18 cellular contexts compared by ENCODE assay signal in genomic region chr17:63911041-63911635, GRCh38. TPM values are rescaled to one million over a fixed set of nuclear protein-coding genes. Genes with fewer than 3 reads are reported as not detected.
A peak's percentile ranks its signal among the peaks of the same experiment; 100 is the strongest.
DNase-seq lines count a peak whose midpoint lies in the region; ATAC-seq, FAIRE-seq and TF ChIP-seq lines count a peak whose summit lies in the region.
"Had no signal": no experiment of that assay in that cellular context is flagged by ENCODE, and none has a peak within 500 bp of the region (broad histone marks: within the 10 kb centered on the region; RNA-seq: fewer than 3 reads in every experiment).

TSS of gene CSHL1 (minus strand) at chr17:63911258. CDS start at chr17:63911196, 62 bp downstream.

- no peak within 1 kb of the TSS for H3K9ac ChIP-seq in endothelial cell of umbilical vein (replicated peaks; ENCODE audit: extremely low read depth, insufficient read depth, low read length)

- no peak within 1 kb of the TSS for H3K4me2 ChIP-seq in endothelial cell of umbilical vein (ENCODE audit: insufficient read depth, low read length)

- CTCF ChIA-PET in HEK293 (lab: Yijun Ruan, JAX) = interaction anchor here (0.6 to 3.7 kb wide), 25 partner anchors 8 to 380 kb away, joined by 3 to 29 read pairs (median 3); no protein-coding TSS in a partner anchor
- CTCF ChIA-PET in endothelial cell of umbilical vein (lab: Charles Lee) = interaction anchor here (1.0 to 4.7 kb wide), 17 partner anchors 7 to 371 kb away, joined by 3 to 33 read pairs (median 4); partner anchors contain the start of gene ERN1
- CTCF ChIA-PET in GM10248 (lab: Yijun Ruan, JAX) = interaction anchor here (0.8 to 12.9 kb wide), 23 partner anchors 9 to 222 kb away, joined by 3 to 207 read pairs (median 6); partner anchors contain the start of genes CD79B and ICAM2

- H3K27me3 Mint-ChIP-seq in natural killer cell treated with Interleukin-12 subunit alpha and Interleukin-12 subunit beta and Interleukin-15 and Interleukin-18, amount 100 ng/mL, for 72 hours = peaks cover 0 to 4% of the 10 kb centered on the region in 2 donors
- peaks cover 14% of the 10 kb centered on the region for H3K27me3 Mint-ChIP-seq in activated T-helper 1 cell treated with anti-CD3 and anti-CD28 coated beads, Interleukin-12 subunit alpha, Interleukin-12 subunit beta, Interleukin-2, Interleukin-4 antibody, amounts not matched to agents 30 ng/mL and 10 ng/mL and 1 ng/mL, durations not matched to agents 14 hours and 24 hours and 36 hours (ENCODE audit: insufficient read depth)

- H3K9me3 ChIP-seq in HEK293 (ENCODE audit: control insufficient read depth, insufficient read depth, low read depth, low read length) (no peaks in the 10 kb centered on the region), endothelial cell of umbilical vein (replicated peaks; ENCODE audit: control insufficient read depth, insufficient read depth, low read length) (no peaks in the 10 kb centered on the region), upper lobe of right lung (no peaks in the 10 kb centered on the region)

- H3K27ac Mint-ChIP-seq in natural killer cell treated with Interleukin-12 subunit alpha and Interleukin-12 subunit beta and Interleukin-15 and Interleukin-18, amount 100 ng/mL, for 72 hours = no peak within 1 kb of the TSS
- no peak within 1 kb of the TSS for H3K27ac Mint-ChIP-seq in activated T-helper 1 cell treated with anti-CD3 and anti-CD28 coated beads, Interleukin-12 subunit alpha, Interleukin-12 subunit beta, Interleukin-2, Interleukin-4 antibody, amounts not matched to agents 30 ng/mL and 10 ng/mL and 1 ng/mL, durations not matched to agents 14 hours and 24 hours and 36 hours

- no peak within 1 kb of the TSS for H3K4me3 Mint-ChIP-seq in natural killer cell treated with Interleukin-12 subunit alpha and Interleukin-12 subunit beta and Interleukin-15 and Interleukin-18, amount 100 ng/mL, for 72 hours
- H3K4me3 Mint-ChIP-seq in activated T-helper 1 cell treated with anti-CD3 and anti-CD28 coated beads, Interleukin-12 subunit alpha, Interleukin-12 subunit beta, Interleukin-2, Interleukin-4 antibody, amounts not matched to agents 30 ng/mL and 10 ng/mL and 1 ng/mL, durations not matched to agents 14 hours and 24 hours and 36 hours = no peak within 1 kb of the TSS

- peak; percentile 18 for DNase-seq in activated CD4-positive, CD25-positive, alpha-beta regulatory T cell treated with anti-CD3 and anti-CD28 coated beads, Interleukin-2, amount 50 U/mL, for 72 hours
- DNase-seq in activated CD4-positive, CD25-positive, alpha-beta regulatory T cell (lab: John Stamatoyannopoulos, UW) = no peak
- no peak for DNase-seq in endothelial cell of umbilical vein (ENCODE audit: low read depth, low spot score)
- DNase-seq in upper lobe of right lung = peak; percentile 57
- no peak for DNase-seq in natural killer cell treated with Interleukin-12 subunit alpha and Interleukin-12 subunit beta and Interleukin-15 and Interleukin-18, amount 100 ng/mL, for 72 hours (ENCODE audit: low spot score)
- no peak for DNase-seq in activated T-helper 1 cell treated with anti-CD3 and anti-CD28 coated beads, Interleukin-12 subunit alpha, Interleukin-12 subunit beta, Interleukin-2, Interleukin-4 antibody, amounts not matched to agents 30 ng/mL and 10 ng/mL and 1 ng/mL, durations not matched to agents 14 hours and 24 hours and 36 hours (ENCODE audit: low spot score)
- DNase-seq in GM10248 (ENCODE audit: extremely low spot score) = no peak
- DNase-seq: AML-193, COR-L47, DMS 273 treated with DMSO at 0.1 percent for 48 hours, NCI-H2081 treated with DMSO at 0.1 percent for 48 hours, SIG-M5 had no signal

- intact Hi-C loops in endothelial cell of umbilical vein (cut with micrococcal nuclease) = loop anchor here (2.0 kb wide), 2 partner anchors 220 to 368 kb away; partner anchors contain the start of gene ERN1
- intact Hi-C loops in upper lobe of right lung (cut with DNase I) = loop anchor here (10.0 kb wide), 2 partner anchors 114 to 224 kb away; partner anchors contain the start of genes ERN1 and ICAM2
- intact Hi-C loops in activated T-helper 1 cell treated with anti-CD3 and anti-CD28 coated beads, Interleukin-12 subunit alpha, Interleukin-12 subunit beta, Interleukin-2, Interleukin-4 antibody, amounts not matched to agents 30 ng/mL and 10 ng/mL and 1 ng/mL, durations not matched to agents 14 hours and 24 hours and 36 hours (cut with micrococcal nuclease) = no loop called here

- peaks cover 6 to 8% of the 10 kb centered on the region in 2 experiments for H3K27me3 ChIP-seq in endothelial cell of umbilical vein (ENCODE audit: control insufficient read depth in 2 of 2, insufficient read depth in 2 of 2, low read length in 2 of 2)
- no peaks in the 10 kb centered on the region for H3K27me3 ChIP-seq in upper lobe of right lung

- no peaks in the 10 kb centered on the region for H3K79me2 ChIP-seq in endothelial cell of umbilical vein (ENCODE audit: control insufficient read depth, insufficient read depth, low read length)

- H3K4me3 ChIP-seq in HEK293 (ENCODE audit: low read depth, low read length) (no peak within 1 kb of the TSS), endothelial cell of umbilical vein (replicated peaks in 1 of 3; ENCODE audit: insufficient read depth in 1 of 3, low read depth in 1 of 3, low read length in 3 of 3) (no peak within 1 kb of the TSS), upper lobe of right lung (no peak within 1 kb of the TSS)
- H3K4me3 ChIP-seq: K562 had no signal

- peaks cover 2 to 4% of the 10 kb centered on the region in 2 donors for H3K4me1 Mint-ChIP-seq in natural killer cell treated with Interleukin-12 subunit alpha and Interleukin-12 subunit beta and Interleukin-15 and Interleukin-18, amount 100 ng/mL, for 72 hours (ENCODE audit: low read depth in 2 of 2)
- H3K4me1 Mint-ChIP-seq in activated T-helper 1 cell treated with anti-CD3 and anti-CD28 coated beads, Interleukin-12 subunit alpha, Interleukin-12 subunit beta, Interleukin-2, Interleukin-4 antibody, amounts not matched to agents 30 ng/mL and 10 ng/mL and 1 ng/mL, durations not matched to agents 14 hours and 24 hours and 36 hours (ENCODE audit: low read depth) = no peaks in the 10 kb centered on the region

- no peak within 1 kb of the TSS for H2AFZ ChIP-seq in endothelial cell of umbilical vein (ENCODE audit: low read depth, low read length)

- H3K9me3 Mint-ChIP-seq in natural killer cell treated with Interleukin-12 subunit alpha and Interleukin-12 subunit beta and Interleukin-15 and Interleukin-18, amount 100 ng/mL, for 72 hours = no peaks in the 10 kb centered on the region
- no peaks in the 10 kb centered on the region for H3K9me3 Mint-ChIP-seq in activated T-helper 1 cell treated with anti-CD3 and anti-CD28 coated beads, Interleukin-12 subunit alpha, Interleukin-12 subunit beta, Interleukin-2, Interleukin-4 antibody, amounts not matched to agents 30 ng/mL and 10 ng/mL and 1 ng/mL, durations not matched to agents 14 hours and 24 hours and 36 hours

- peak; percentile 52 for FAIRE-seq in endothelial cell of umbilical vein (lab: Jason Lieb, UNC)

- no peak for ATAC-seq in upper lobe of right lung
- no peak for ATAC-seq in natural killer cell treated with Interleukin-12 subunit alpha and Interleukin-12 subunit beta and Interleukin-15 and Interleukin-18, amount 100 ng/mL, for 72 hours

- BruUV-seq in endothelial cell of umbilical vein (replicated peaks; lab: Mats Ljungman, UMichigan) = no TSS peak

- no peak for TF ChIP-seq POLR2A in endothelial cell of umbilical vein (IDR thresholded peaks at IDR 0.05; ENCODE audit: low read depth, low read length)

- H3K4me1 ChIP-seq in HEK293 (ENCODE audit: control insufficient read depth, insufficient read depth, low read length) (no peaks in the 10 kb centered on the region), endothelial cell of umbilical vein (ENCODE audit: control insufficient read depth, extremely low read depth, insufficient read depth, low read length) (no peaks in the 10 kb centered on the region), upper lobe of right lung (no peaks in the 10 kb centered on the region)

- TF ChIP-seq CTCF in HEK293 (tag by site-specific recombination; IDR thresholded peaks at IDR 0.05) (no peak), endothelial cell of umbilical vein (IDR thresholded peaks at IDR 0.05; ENCODE audit: extremely low read depth in 1 of 2, insufficient read depth in 1 of 2, low read depth in 1 of 2, low read length in 2 of 2) (no peak), upper lobe of right lung (IDR thresholded peaks at IDR 0.05) (no peak), GM10248 (IDR thresholded peaks at IDR 0.05; ENCODE audit: control extremely low read depth, extremely low read depth, low read depth, missing control alignments) (no peak)

- H3K36me3 ChIP-seq in HEK293 (ENCODE audit: control insufficient read depth in 2 of 2, insufficient read depth in 1 of 2, low read length in 2 of 2) = no peaks in the 10 kb centered on the region
- H3K36me3 ChIP-seq in endothelial cell of umbilical vein (ENCODE audit: control insufficient read depth in 2 of 2, extremely low read depth in 1 of 2, insufficient read depth in 2 of 2, low read length in 2 of 2) = no peaks in the 10 kb centered on the region
- no peaks in the 10 kb centered on the region for H3K36me3 ChIP-seq in upper lobe of right lung

- no peaks in the 10 kb centered on the region for H3K36me3 Mint-ChIP-seq in natural killer cell treated with Interleukin-12 subunit alpha and Interleukin-12 subunit beta and Interleukin-15 and Interleukin-18, amount 100 ng/mL, for 72 hours
- H3K36me3 Mint-ChIP-seq in activated T-helper 1 cell treated with anti-CD3 and anti-CD28 coated beads, Interleukin-12 subunit alpha, Interleukin-12 subunit beta, Interleukin-2, Interleukin-4 antibody, amounts not matched to agents 30 ng/mL and 10 ng/mL and 1 ng/mL, durations not matched to agents 14 hours and 24 hours and 36 hours (ENCODE audit: low read depth) = no peaks in the 10 kb centered on the region

- no peak within 1 kb of the TSS for H3K27ac ChIP-seq in HEK293 (ENCODE audit: extremely low read depth, low read depth, low read length)
- H3K27ac ChIP-seq in endothelial cell of umbilical vein (ENCODE audit: insufficient read depth, low read depth, low read length) = no peak within 1 kb of the TSS
- H3K27ac ChIP-seq in upper lobe of right lung = no peak within 1 kb of the TSS
- H3K27ac ChIP-seq: 22Rv1 had no signal

- H4K20me1 ChIP-seq in endothelial cell of umbilical vein (replicated peaks; ENCODE audit: control insufficient read depth, extremely low read depth, insufficient read depth, low read length) = no peaks in the 10 kb centered on the region

- POLR2A ChIA-PET in HEK293 (lab: Yijun Ruan, JAX) (no interaction called here), endothelial cell of umbilical vein (lab: Charles Lee) (no interaction called here), GM10248 (lab: Yijun Ruan, JAX) (interaction anchor here (0.6 kb wide), 1 partner anchor 231 kb away, joined by 3 read pairs; no protein-coding TSS in a partner anchor)

- dilution Hi-C loops in endothelial cell of umbilical vein (cut with MboI; ENCODE audit: extremely low pct_ligation_motif_present, low sequenced_read_pairs) = no loop called here

- no peaks in the 10 kb centered on the region for H3K9me1 ChIP-seq in endothelial cell of umbilical vein (replicated peaks; ENCODE audit: control insufficient read depth, extremely low read depth, insufficient read depth, low read length)

RNA-seq across cellular contexts. Expression of gene CSHL1, which starts in this region (rescaled TPM):
- not detected in 2 replicates for total RNA-seq in endothelial cell of umbilical vein
- polyA plus RNA-seq in endothelial cell of umbilical vein = not detected in 2 replicates
- not detected in 2 replicates for polyA plus RNA-seq in endothelial cell of umbilical vein (2011; cell fraction: cytosol; rRNA removed)
- not detected in 2 replicates for polyA plus RNA-seq in endothelial cell of umbilical vein (2011; cell fraction: nucleus; rRNA removed)
- not detected in 2 replicates for polyA plus RNA-seq in endothelial cell of umbilical vein (2012)
- not detected in 2 replicates for polyA minus RNA-seq in endothelial cell of umbilical vein
- polyA minus RNA-seq in endothelial cell of umbilical vein (2011; cell fraction: cytosol; rRNA and poly(A)+ RNA removed) = not detected
- polyA minus RNA-seq in endothelial cell of umbilical vein (2011; cell fraction: nucleus; rRNA and poly(A)+ RNA removed) = not detected in 2 replicates
- total RNA-seq in upper lobe of right lung = not detected
- not detected for total RNA-seq in natural killer cell treated with Interleukin-12 subunit alpha and Interleukin-12 subunit beta and Interleukin-15 and Interleukin-18, amount 100 ng/mL, for 72 hours
- total RNA-seq in activated T-helper 1 cell treated with anti-CD3 and anti-CD28 coated beads, Interleukin-12 subunit alpha, Interleukin-12 subunit beta, Interleukin-2, Interleukin-4 antibody, amounts not matched to agents 30 ng/mL and 10 ng/mL and 1 ng/mL, durations not matched to agents 14 hours and 24 hours and 36 hours = not detected in 2 replicates
- total RNA-seq: G401, K562, NCI-H460, RPMI7951 had no signal
- polyA plus RNA-seq: K562 had no signal

Comparison
In these comparisons a context has a peak if more than half of its experiments do, and no peak if none do; other contexts are left out.
1. Peak in DNase-seq in upper lobe of right lung; RNA of the gene not detected or under 1 TPM.